ENCODE assay signal across 13 cellular contexts in genomic region chr20:56778765-56779195, GRCh38.
A peak's percentile ranks its signal among the peaks of the same experiment; 100 is the strongest.
DNase-seq lines count a peak whose midpoint lies in the region; ATAC-seq, FAIRE-seq and TF ChIP-seq lines count a peak whose summit lies in the region.
"Had no signal": no experiment of that assay in that cellular context is flagged by ENCODE, and none has a peak within 500 bp of the region (broad histone marks: within the 10 kb centered on the region; RNA-seq: fewer than 3 reads in every experiment).

No MANE protein-coding gene starts in this region.

- H3K36me3 ChIP-seq in muscle layer of colon (ENCODE audit: insufficient read depth, low read length) (no peaks in the 10 kb centered on the region), kidney (ENCODE audit: control insufficient read depth in 1 of 2, insufficient read depth in 2 of 2, low read length in 2 of 2) (no peaks in the 10 kb centered on the region), Peyer's patch (no peaks in the 10 kb centered on the region)

- no peak overlapping the region for H3K27ac Mint-ChIP-seq in effector memory CD8-positive, alpha-beta T cell
- H3K27ac Mint-ChIP-seq: activated naive CD8-positive, alpha-beta T cell; memory B cell had no signal

- TF ChIP-seq CTCF in kidney (IDR thresholded peaks at IDR 0.05; ENCODE audit: borderline replicate concordance, extremely low read depth, insufficient read depth): no peak
- no peak for TF ChIP-seq CTCF in dorsolateral prefrontal cortex (IDR thresholded peaks at IDR 0.05 in 54 of 56, conservative IDR thresholded peaks at IDR 0.05 in 2 of 56; ENCODE audit: low read depth in 1 of 56, partially characterized antibody in 56 of 56)
- no peak for TF ChIP-seq CTCF in Peyer's patch (IDR thresholded peaks at IDR 0.05)

- H3K9ac ChIP-seq in muscle layer of colon (ENCODE audit: low read length) (peak overlapping the region; percentile 21), kidney (ENCODE audit: low read length in 2 of 2) (no peak overlapping the region)

- H3K27me3 ChIP-seq in muscle layer of colon (ENCODE audit: control insufficient read depth in 1 of 2, insufficient read depth in 2 of 2, low read length in 2 of 2): no peaks in the 10 kb centered on the region
- H3K27me3 ChIP-seq in dorsolateral prefrontal cortex: peaks cover 0 to 24% (median 4%) of the 10 kb centered on the region in 45 donors
- H3K27me3 ChIP-seq in Peyer's patch: no peaks in the 10 kb centered on the region

- no peaks in the 10 kb centered on the region for H3K36me3 Mint-ChIP-seq in effector memory CD8-positive, alpha-beta T cell (ENCODE audit: insufficient read depth)
- H3K36me3 Mint-ChIP-seq: activated naive CD8-positive, alpha-beta T cell; memory B cell had no signal

- no peak overlapping the region for H3K4me3 Mint-ChIP-seq in effector memory CD8-positive, alpha-beta T cell
- H3K4me3 Mint-ChIP-seq: activated naive CD8-positive, alpha-beta T cell; memory B cell had no signal

- DNase-seq in EH (ENCODE audit: low read depth) (peak; percentile 18), RPMI8226 (peak; percentile 26), epidermal melanocyte (ENCODE audit: insufficient read length, low spot score) (peak; percentile 43), kidney (no peak), dorsolateral prefrontal cortex (no peak), Peyer's patch (no peak)
- DNase-seq in effector memory CD8-positive, alpha-beta T cell: no peak

- H3K4me1 ChIP-seq in muscle layer of colon (ENCODE audit: insufficient read depth, low read length) (peaks cover 31% of the 10 kb centered on the region), kidney (ENCODE audit: control insufficient read depth in 1 of 2, insufficient read depth in 1 of 2, low read depth in 1 of 2, low read length in 2 of 2) (no peaks in the 10 kb centered on the region), Peyer's patch (no peaks in the 10 kb centered on the region)

- H3K9me3 Mint-ChIP-seq in effector memory CD8-positive, alpha-beta T cell: peaks cover 0 to 2% of the 10 kb centered on the region in 2 donors

- H3K4me3 ChIP-seq in muscle layer of colon (ENCODE audit: low read depth in 1 of 2, low read length in 2 of 2) (no peak overlapping the region), kidney (ENCODE audit: low read length in 2 of 2) (no peak overlapping the region), dorsolateral prefrontal cortex (no peak overlapping the region), Peyer's patch (no peak overlapping the region)
- H3K4me3 ChIP-seq: skin epidermis had no signal

- FAIRE-seq in kidney (lab: Jason Lieb, UNC): no peak

- H3K9me3 ChIP-seq in muscle layer of colon (ENCODE audit: low read length) (no peaks in the 10 kb centered on the region), kidney (ENCODE audit: control insufficient read depth in 1 of 2, low read length in 2 of 2) (no peaks in the 10 kb centered on the region), Peyer's patch (no peaks in the 10 kb centered on the region)

- H3K4me1 Mint-ChIP-seq in effector memory CD8-positive, alpha-beta T cell (ENCODE audit: low read depth in 2 of 2): no peaks in the 10 kb centered on the region

- H3K27ac ChIP-seq in muscle layer of colon (ENCODE audit: low read depth, low read length) (peak overlapping the region; percentile 78), kidney (ENCODE audit: low read depth in 2 of 2, low read length in 2 of 2) (no peak overlapping the region), dorsolateral prefrontal cortex (no peak overlapping the region), Peyer's patch (no peak overlapping the region)

- no peak for TF ChIP-seq POLR2A in Peyer's patch (IDR thresholded peaks at IDR 0.05)

- no peak for ATAC-seq in effector memory CD8-positive, alpha-beta T cell (replicated peaks)
- ATAC-seq: activated CD4-positive, CD25-positive, alpha-beta regulatory T cell treated with anti-CD3 and anti-CD28 coated beads, Interleukin-2, amount 50 U/mL, for 24 hours; esophagus mucosa had no signal

- intact Hi-C loops in kidney (cut with DNase I) (no loop called here), dorsolateral prefrontal cortex (cut with DNase I) (no loop called here)

- peaks cover 17 to 44% of the 10 kb centered on the region in 2 donors for H3K27me3 Mint-ChIP-seq in effector memory CD8-positive, alpha-beta T cell

Comparison
In these comparisons a context has a peak if more than half of its experiments do, and no peak if none do; other contexts are left out.
1. DNase-seq: peak in EH (single experiment), RPMI8226 (single experiment) and epidermal melanocyte (single experiment); none in effector memory CD8-positive, alpha-beta T cell (0 of 3), kidney (single experiment), dorsolateral prefrontal cortex (0 of 10) and Peyer's patch (0 of 3).